In the genomic region with DNA sequence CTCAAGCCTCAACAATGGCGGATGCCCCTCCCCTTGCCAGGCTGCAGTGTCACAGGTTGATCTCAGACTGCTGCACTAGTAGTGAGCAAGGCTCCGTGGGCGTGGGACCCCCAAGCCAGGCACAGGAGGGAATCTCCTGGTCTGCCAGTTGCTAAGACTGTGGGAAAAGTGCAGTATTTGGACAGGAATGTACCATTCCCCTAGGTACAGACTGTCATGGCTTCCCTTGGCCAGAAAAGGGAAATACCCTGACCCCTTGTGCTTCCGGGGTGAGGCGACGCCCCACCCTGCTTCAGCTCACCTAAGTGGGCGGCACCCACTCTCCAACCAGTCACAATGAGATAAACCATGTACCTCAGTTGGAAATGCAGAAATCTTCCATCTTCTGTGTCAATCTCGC, we compare ENCODE assay signal across 18 cellular contexts. TPM values are rescaled to one million over a fixed set of nuclear protein-coding genes. Genes with fewer than 3 reads are reported as not detected.
A peak's percentile ranks its signal among the peaks of the same experiment; 100 is the strongest.
DNase-seq lines count a peak whose midpoint lies in the region; ATAC-seq, FAIRE-seq and TF ChIP-seq lines count a peak whose summit lies in the region.
"Had no signal": no experiment of that assay in that cellular context is flagged by ENCODE, and none has a peak within 500 bp of the region (broad histone marks: within the 10 kb centered on the region; RNA-seq: fewer than 3 reads in every experiment).

No MANE protein-coding gene starts in this region.

- H3K4me1 ChIP-seq in HepG2 (ENCODE audit: insufficient read depth, low read length) (no peaks in the 10 kb centered on the region), right lobe of liver (no peaks in the 10 kb centered on the region), OCI-LY1 (ENCODE audit: insufficient read depth, low read length, severe bottlenecking) (no peaks in the 10 kb centered on the region)

- no peak overlapping the region for H3K27ac ChIP-seq in HepG2 (ENCODE audit: extremely low read length, insufficient read depth, low read length)
- H3K27ac ChIP-seq in right lobe of liver: no peak overlapping the region
- H3K27ac ChIP-seq in OCI-LY1 (ENCODE audit: low read depth, low read length, poor library complexity, severe bottlenecking): no peak overlapping the region
- H3K27ac ChIP-seq: GM23248 had no signal

- TF ChIP-seq CTCF in HepG2 (CRISPR knock-in tag; IDR thresholded peaks at IDR 0.05) (no peak), right lobe of liver (IDR thresholded peaks at IDR 0.05) (no peak), OCI-LY1 (IDR thresholded peaks at IDR 0.05; ENCODE audit: low read length) (no peak)

- no peak for TF ChIP-seq RAD21 in HepG2 (CRISPR knock-in tag; IDR thresholded peaks at IDR 0.05)

- WGBS in HepG2 (ENCODE audit: low lambda C conversion rate): 59% methylated on average over 6 of the region's 8 CpGs
- WGBS in right lobe of liver (ENCODE audit: insufficient coverage, low coverage, low lambda C conversion rate, missing lambda C conversion rate): 45% methylated on average over 2 of the region's 8 CpGs

- FAIRE-seq in HepG2 (lab: Jason Lieb, UNC) (no peak), urothelium cell line (lab: Jason Lieb, UNC) (peak; percentile 30)
- FAIRE-seq: GM12878, GM19239 had no signal

- CTCF ChIA-PET in HepG2 (lab: Yijun Ruan, JAX; ENCODE audit: low intra/inter-chr PET ratio, low total read pairs): no interaction called here

- no TSS peak for BruUV-seq in HepG2 (replicated peaks; lab: Mats Ljungman, UMichigan)

- in situ Hi-C loops in HepG2 (cut with HindIII; ENCODE audit: extremely low pct_ligation_motif_present, low pct_unique_long_range_greater_than_20kb): no loop called here

- H3K4me2 ChIP-seq in HepG2 (ENCODE audit: low read depth, low read length): peak overlapping the region; percentile 23; the same call in 1 of the 2 replicates
- 0 out of 2 replicates have a peak overlapping the region, but pooled peaks have one; percentile 16 for H3K4me2 ChIP-seq in OCI-LY1 (ENCODE audit: low read length)

- H4K20me1 ChIP-seq in HepG2 (ENCODE audit: insufficient read depth, low read length): no peaks in the 10 kb centered on the region
- no peaks in the 10 kb centered on the region for H4K20me1 ChIP-seq in OCI-LY1 (ENCODE audit: insufficient read depth, low read length)

- intact Hi-C loops in HepG2 (cut with micrococcal nuclease; ENCODE audit: unreplicated experiment): no loop called here
- intact Hi-C loops in right lobe of liver (cut with DNase I): no loop called here

- POLR2A ChIA-PET in HepG2 (lab: Yijun Ruan, JAX): no interaction called here

- no peaks in the 10 kb centered on the region for H3K9me2 ChIP-seq in OCI-LY1 (ENCODE audit: low read depth, low read length)

- no peak for ATAC-seq in HepG2
- ATAC-seq in right lobe of liver: no peak
- no peak for ATAC-seq in esophagus mucosa
- ATAC-seq: GM12878 had no signal

- H3K9me3 ChIP-seq in HepG2 (ENCODE audit: low read length): no peaks in the 10 kb centered on the region
- H3K9me3 ChIP-seq in right lobe of liver: no peaks in the 10 kb centered on the region
- no peaks in the 10 kb centered on the region for H3K9me3 ChIP-seq in OCI-LY1 (ENCODE audit: low read length)

- no peaks in the 10 kb centered on the region for H3F3A ChIP-seq in OCI-LY1 (ENCODE audit: insufficient read depth, low read length)

- TF ChIP-seq POLR2A in HepG2 (IDR thresholded peaks at IDR 0.05; ENCODE audit: insufficient read depth in 1 of 2, low read depth in 2 of 2, low read length in 2 of 2) (no peak), right lobe of liver (IDR thresholded peaks at IDR 0.05) (no peak)

- H3K9ac ChIP-seq in HepG2 (ENCODE audit: insufficient read depth, low read depth, low read length): no peak overlapping the region
- no peak overlapping the region for H3K9ac ChIP-seq in OCI-LY1 (ENCODE audit: low read length)
- H3K9ac ChIP-seq: GM23248 had no signal

- H3K79me2 ChIP-seq in HepG2 (ENCODE audit: insufficient read depth, low read length) (no peaks in the 10 kb centered on the region), OCI-LY1 (ENCODE audit: insufficient read depth, low read length) (no peaks in the 10 kb centered on the region)

- no peak for DNase-seq in HepG2 (ENCODE audit: low spot score)
- no peak for DNase-seq in right lobe of liver
- DNase-seq in urothelium cell line (ENCODE audit: low spot score): no peak
- DNase-seq in cortex of kidney (lab: John Stamatoyannopoulos, UW): no peak
- DNase-seq: C1 segment of cervical spinal cord; Calu3; CD4-positive, alpha-beta memory T cell; COR-L47; DMS79; EL; GDM1; GM23248; H7; HCEC 1CT had no signal

- H2AFZ ChIP-seq in HepG2 (ENCODE audit: low read length): no peak overlapping the region
- H2AFZ ChIP-seq in OCI-LY1 (ENCODE audit: low read length): no peak overlapping the region
- H2AFZ ChIP-seq: GM23248 had no signal

- H3K27me3 ChIP-seq in HepG2 (ENCODE audit: control insufficient read depth in 1 of 2, insufficient read depth in 2 of 2, low read length in 2 of 2) (no peaks in the 10 kb centered on the region), right lobe of liver (no peaks in the 10 kb centered on the region), OCI-LY1 (ENCODE audit: insufficient read depth, low read length) (no peaks in the 10 kb centered on the region)

- H3K4me3 ChIP-seq in HepG2 (replicated peaks in 1 of 3; ENCODE audit: insufficient read depth in 1 of 3, low read depth in 2 of 3, low read length in 3 of 3): no peak overlapping the region
- H3K4me3 ChIP-seq in right lobe of liver: no peak overlapping the region
- no peak overlapping the region for H3K4me3 ChIP-seq in OCI-LY1 (ENCODE audit: low read depth, low read length, poor library complexity, severe bottlenecking)
- H3K4me3 ChIP-seq: GM12878, GM23248 had no signal

- H3K36me3 ChIP-seq in HepG2 (replicated peaks in 1 of 2; ENCODE audit: control insufficient read depth in 1 of 2, insufficient read depth in 2 of 2, low read length in 2 of 2): no peaks in the 10 kb centered on the region
- H3K36me3 ChIP-seq in right lobe of liver: no peaks in the 10 kb centered on the region
- H3K36me3 ChIP-seq in OCI-LY1 (ENCODE audit: insufficient read depth, low read length): no peaks in the 10 kb centered on the region

- TF ChIP-seq EP300 in HepG2 (IDR thresholded peaks at IDR 0.05; ENCODE audit: low read depth in 2 of 2, low read length in 2 of 2) (no peak), HepG2 (CRISPR knock-in tag; IDR thresholded peaks at IDR 0.05; ENCODE audit: borderline replicate concordance) (no peak)

TF ChIP-seq in HepG2, 621 proteins besides CTCF, POLR2A, EP300 and RAD21:
- TF ChIP-seq, protein P1, sequence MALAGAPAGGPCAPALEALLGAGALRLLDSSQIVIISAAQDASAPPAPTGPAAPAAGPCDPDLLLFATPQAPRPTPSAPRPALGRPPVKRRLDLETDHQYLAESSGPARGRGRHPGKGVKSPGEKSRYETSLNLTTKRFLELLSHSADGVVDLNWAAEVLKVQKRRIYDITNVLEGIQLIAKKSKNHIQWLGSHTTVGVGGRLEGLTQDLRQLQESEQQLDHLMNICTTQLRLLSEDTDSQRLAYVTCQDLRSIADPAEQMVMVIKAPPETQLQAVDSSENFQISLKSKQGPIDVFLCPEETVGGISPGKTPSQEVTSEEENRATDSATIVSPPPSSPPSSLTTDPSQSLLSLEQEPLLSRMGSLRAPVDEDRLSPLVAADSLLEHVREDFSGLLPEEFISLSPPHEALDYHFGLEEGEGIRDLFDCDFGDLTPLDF (CRISPR knock-in tag; IDR thresholded peaks at IDR 0.05): no peak
- no peak for TF ChIP-seq FLYWCH1 (CRISPR knock-in tag; IDR thresholded peaks at IDR 0.05)
- no peak for TF ChIP-seq ZSCAN20 (CRISPR knock-in tag; IDR thresholded peaks at IDR 0.05; ENCODE audit: borderline replicate concordance)
- no peak for TF ChIP-seq EEA1 (CRISPR knock-in tag; IDR thresholded peaks at IDR 0.05; ENCODE audit: borderline replicate concordance)
- TF ChIP-seq CENPBD1 (CRISPR knock-in tag; IDR thresholded peaks at IDR 0.05; ENCODE audit: borderline replicate concordance, low read depth): no peak
- no peak for TF ChIP-seq BCL6 (CRISPR knock-in tag; IDR thresholded peaks at IDR 0.05)

RNA-seq across cellular contexts. Expression of gene TMEM243, which starts 44.0 kb away (rescaled TPM):
- total RNA-seq in HepG2 (2016; rRNA removed; fragmentation: Illumina TruSeq; extraction: Trizol) (25.1 and 31.2 TPM in 2 replicates), right lobe of liver (1 to 10 TPM; 2.0 to 5.1 (median 4.3) TPM), esophagus mucosa (8.1 TPM)
- total RNA-seq in HepG2 (2016; cell fraction: cytosol; rRNA removed; fragmentation: Illumina TruSeq; extraction: Trizol; ENCODE audit: low read depth): 27.6 and 31.4 TPM in 2 replicates
- 23.7 and 29.6 TPM in 2 replicates for total RNA-seq in HepG2 (2016; cell fraction: insoluble cytoplasmic fraction; rRNA removed; fragmentation: Illumina TruSeq; extraction: Trizol)
- 48.4 and 50.6 TPM in 2 replicates for total RNA-seq in HepG2 (2016; cell fraction: membrane; rRNA removed; fragmentation: Illumina TruSeq; extraction: Trizol)
- 34.7 and 36.7 TPM in 2 replicates for total RNA-seq in HepG2 (2016; cell fraction: nucleus; rRNA removed; fragmentation: Illumina TruSeq; extraction: Trizol)
- polyA plus RNA-seq in HepG2 (2011; rRNA removed): 16.8 and 25.1 TPM in 2 replicates
- polyA plus RNA-seq in HepG2 (2011; cell fraction: cytosol; rRNA removed): 13.5 and 14.8 TPM in 2 replicates
- polyA plus RNA-seq in HepG2 (2011; cell fraction: nucleus; rRNA removed): 18.5 and 23.0 TPM in 2 replicates
- 16.1 and 18.1 TPM in 2 replicates for polyA plus RNA-seq in HepG2 (2012)
- 30.0 and 41.0 TPM in 2 replicates for polyA plus RNA-seq in HepG2 (2016; cell fraction: cytosol; fragmentation: Illumina TruSeq; extraction: Trizol; ENCODE audit: low read depth)
- polyA plus RNA-seq in HepG2 (2016; cell fraction: insoluble cytoplasmic fraction; fragmentation: Illumina TruSeq; extraction: Trizol; ENCODE audit: low read depth): 29.9 and 30.3 TPM in 2 replicates
- polyA plus RNA-seq in HepG2 (2016; cell fraction: membrane; fragmentation: Illumina TruSeq; extraction: Trizol; ENCODE audit: low read depth): 49.3 and 51.1 TPM in 2 replicates
- 42.4 and 44.5 TPM in 2 replicates for polyA plus RNA-seq in HepG2 (2016; cell fraction: nucleus; fragmentation: Illumina TruSeq; extraction: Trizol; ENCODE audit: insufficient read depth, low read depth)
- 12.0 and 41.0 TPM in 2 replicates for polyA minus RNA-seq in HepG2 (2011; rRNA and poly(A)+ RNA removed; ENCODE audit: low replicate concordance)
- polyA minus RNA-seq in HepG2 (2011; cell fraction: cytosol; rRNA and poly(A)+ RNA removed): 3.5 and 7.8 TPM in 2 replicates
- polyA minus RNA-seq in HepG2 (2011; cell fraction: nucleus; rRNA and poly(A)+ RNA removed): 28.8 and 38.5 TPM in 2 replicates
